Comparison of ENCODE assay signal across 8 cellular contexts in the genomic region with DNA sequence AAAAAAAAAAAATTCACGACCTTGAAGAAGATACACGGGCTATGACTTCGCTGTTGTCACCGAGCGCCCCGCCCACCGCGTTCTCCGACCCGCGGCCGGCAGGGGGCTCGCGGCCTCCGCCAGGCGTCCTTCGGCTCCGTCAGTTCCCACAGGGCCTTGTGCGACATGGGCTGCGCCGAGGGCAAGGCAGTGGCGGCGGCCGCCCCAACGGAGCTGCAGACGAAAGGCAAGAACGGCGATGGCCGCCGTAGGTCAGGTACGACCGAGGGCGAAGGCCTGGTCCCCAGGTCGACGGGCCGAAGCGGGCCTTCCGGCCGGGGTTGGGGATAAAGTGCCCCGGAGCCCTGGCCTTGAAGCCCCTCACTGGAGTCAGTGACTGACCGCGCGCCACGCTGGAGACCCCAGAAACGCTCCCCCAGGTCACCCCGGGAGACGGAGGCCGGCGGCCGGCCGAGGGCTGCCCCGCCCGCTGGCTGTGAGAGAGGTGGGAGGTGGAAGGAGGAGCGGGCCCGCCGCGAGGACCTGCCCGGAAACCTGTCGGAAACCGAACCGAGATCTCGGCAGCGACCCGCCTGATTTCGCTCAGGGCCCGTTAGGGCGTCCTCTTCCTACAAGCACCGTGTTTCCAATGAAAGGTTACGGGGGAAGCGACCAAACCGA. TPM values are rescaled to one million over a fixed set of nuclear protein-coding genes. Genes with fewer than 3 reads are reported as not detected.
DNase-seq lines count a peak whose midpoint lies in the region; ATAC-seq and TF ChIP-seq lines count a peak whose summit lies in the region.

TSS of gene TXNRD1 (plus strand) at position 142 of the 660 bp plus-strand sequence. CDS start at position 166, 24 bp downstream.

- H3K27ac Mint-ChIP-seq in activated B cell treated with CpG ODN at 0.5 μM for 24 hours = peak within 1 kb of the TSS; percentile 65

- peaks cover 6% of the 10 kb centered on the region for H3K27me3 Mint-ChIP-seq in activated B cell treated with CpG ODN at 0.5 μM for 24 hours

- ATAC-seq in GM21360 (IDR thresholded peaks at IDR 0.05; ENCODE audit: unreplicated experiment) (peak; percentile 81), activated B cell treated with CpG ODN at 0.5 μM for 24 hours (ENCODE audit: low read depth) (peak; percentile 93)

- CTCF ChIA-PET in activated B cell treated with CpG ODN at 0.5 μM for 24 hours (lab: Charles Lee) = interaction anchor here (0.6 to 1.4 kb wide), 9 partner anchors 22 to 837 kb away, joined by 3 to 17 read pairs (median 4); partner anchors contain the start of gene EID3

- POLR2A ChIA-PET in activated B cell treated with CpG ODN at 0.5 μM for 24 hours (lab: Charles Lee) = interaction anchor here (1.0 to 5.7 kb wide), 2 partner anchors 72 to 88 kb away, joined by 3 to 51 read pairs; no protein-coding TSS in a partner anchor

- DNase-seq in CMK (ENCODE audit: low read depth) = peak; percentile 34
- peak in 70 of 76 experiments; percentile 4 to 77 (median 58) for DNase-seq in HUDEP-2 (lab: John Stamatoyannopoulos, UW; ENCODE audit: unreplicated experiment in 76 of 76)
- peak; percentile 82 for DNase-seq in activated B cell treated with CpG ODN at 0.5 μM for 24 hours
- DNase-seq in cardiac fibroblast (ENCODE audit: low read depth in 2 of 2) = peak; percentile 81 to 86
- peak; percentile 97 for DNase-seq in islet precursor cell
- DNase-seq in stimulated activated CD4-positive, alpha-beta T cell treated with anti-CD3 and anti-CD28 coated beads, Interleukin-12 subunit alpha, Interleukin-12 subunit beta, amount 100 ng/mL, for 4 hours = peak; percentile 82
- no peak for DNase-seq in NCI-H2227 treated with DMSO at 0.1 percent for 48 hours (lab: John Stamatoyannopoulos, UW)

- intact Hi-C loops in activated B cell treated with CpG ODN at 0.5 μM for 24 hours (cut with micrococcal nuclease) = loop anchor here (1.0 to 5.0 kb wide), 6 partner anchors 72 to 892 kb away; partner anchors contain the start of genes EID3 and WASHC4

- no peaks in the 10 kb centered on the region for H3K9me3 Mint-ChIP-seq in activated B cell treated with CpG ODN at 0.5 μM for 24 hours

- H3K4me3 Mint-ChIP-seq in activated B cell treated with CpG ODN at 0.5 μM for 24 hours = peak within 1 kb of the TSS; percentile 79

- H3K4me1 Mint-ChIP-seq in activated B cell treated with CpG ODN at 0.5 μM for 24 hours = peaks cover 21% of the 10 kb centered on the region

- no peaks in the 10 kb centered on the region for H3K36me3 Mint-ChIP-seq in activated B cell treated with CpG ODN at 0.5 μM for 24 hours (ENCODE audit: low read depth)

- H3K4me3 ChIP-seq in cardiac fibroblast (replicated peaks in 1 of 2; ENCODE audit: low read depth in 2 of 2, low read length in 2 of 2) = peak within 1 kb of the TSS; percentile 56 to 63

- TF ChIP-seq CTCF in activated B cell treated with CpG ODN at 0.5 μM for 24 hours (IDR thresholded peaks at IDR 0.05) (no peak), cardiac fibroblast (IDR thresholded peaks at IDR 0.05; ENCODE audit: low read depth, low read length) (peak; percentile 54)

RNA-seq across cellular contexts. Expression of gene TXNRD1, which starts in this region (rescaled TPM):
- 72.0 and 77.3 TPM in 2 replicates for total RNA-seq in activated B cell treated with CpG ODN at 0.5 μM for 24 hours
